9 cellular contexts compared by ENCODE assay signal in genomic region chr7:77651544-77652162, GRCh38. TPM values are rescaled to one million over a fixed set of nuclear protein-coding genes. Genes with fewer than 3 reads are reported as not detected.
DNase-seq lines count a peak whose midpoint lies in the region; ATAC-seq, FAIRE-seq and TF ChIP-seq lines count a peak whose summit lies in the region.
"Had no signal": no experiment of that assay in that cellular context is flagged by ENCODE, and none has a peak within 500 bp of the region (broad histone marks: within the 10 kb centered on the region; RNA-seq: fewer than 3 reads in every experiment).

No MANE protein-coding gene starts in this region.

- H3K4me1 ChIP-seq in K562 (replicated peaks in 1 of 2; ENCODE audit: control insufficient read depth in 2 of 2, insufficient read depth in 2 of 2, low read length in 2 of 2) (no peaks in the 10 kb centered on the region), upper lobe of left lung (peaks cover 0 to 10% (median 3%) of the 10 kb centered on the region in 4 donors)

- no peaks in the 10 kb centered on the region for H3K9me1 ChIP-seq in K562 (ENCODE audit: control insufficient read depth, insufficient read depth, low read length)

- no TSS peak for BruUV-seq in K562 (replicated peaks; lab: Mats Ljungman, UMichigan)

- TF ChIP-seq POLR2A in K562 (conservative IDR thresholded peaks at IDR 0.05) (no peak), upper lobe of left lung (IDR thresholded peaks at IDR 0.05) (no peak)

- peak; percentile 41 for DNase-seq in CD1c-positive myeloid dendritic cell (ENCODE audit: extremely low spot score)
- peak; percentile 16 for DNase-seq in NCI-H748 treated with DMSO at 0.1 percent for 48 hours (lab: John Stamatoyannopoulos, UW)
- DNase-seq in K562 (ENCODE audit: extremely low read depth in 1 of 4, low spot score in 3 of 4), result peak; percentile 53 to 72 (median 56)
- peak; percentile 45 for DNase-seq in kidney tubule cell (ENCODE audit: low spot score)
- DNase-seq in upper lobe of left lung, result no peak

- H3K9ac ChIP-seq in K562 (ENCODE audit: insufficient read depth in 1 of 2, low read depth in 2 of 2, low read length in 2 of 2), result no peak overlapping the region

- no peaks in the 10 kb centered on the region for H3K79me2 ChIP-seq in K562 (ENCODE audit: control insufficient read depth, insufficient read depth, low read length)

- WGBS in K562 (ENCODE audit: insufficient coverage, low coverage, missing lambda C conversion rate), result 26% methylated on average over 3 of the region's 3 CpGs
- WGBS in upper lobe of left lung, 2 donors, result 20 to 41% methylated on average over 3 of the region's 3 CpGs

- POLR2A ChIA-PET in K562 (lab: Yijun Ruan, JAX), result interaction anchor here (0.7 kb wide), 1 partner anchor 45 kb away, joined by 3 read pairs; the partner anchor contains the start of gene RSBN1L

- in situ Hi-C loops in K562 (cut with MboI), result loop anchor here (25.0 kb wide), 1 partner anchor 561 kb away; no protein-coding TSS in a partner anchor

- TF ChIP-seq RAD21 in K562 (CRISPR knock-in tag; conservative IDR thresholded peaks at IDR 0.05 in 1 of 2, IDR thresholded peaks at IDR 0.05 in 1 of 2), result peak; percentile 63 to 76

- no peak for TF ChIP-seq EP300 in K562 (IDR thresholded peaks at IDR 0.05; ENCODE audit: low read length)
- no peak for TF ChIP-seq EP300 in upper lobe of left lung (IDR thresholded peaks at IDR 0.05)

- intact Hi-C loops in K562 (cut with micrococcal nuclease), result loop anchor here (5.0 to 10.0 kb wide), 4 partner anchors 114 to 573 kb away; partner anchors contain the start of gene PTPN12

- H3K27me3 ChIP-seq in K562 (ENCODE audit: control insufficient read depth in 2 of 2, insufficient read depth in 2 of 2, low read length in 2 of 2) (no peaks in the 10 kb centered on the region), upper lobe of left lung (no peaks in the 10 kb centered on the region)

- H3K4me3 ChIP-seq in GM12875 (ENCODE audit: low read depth, low read length), result no peak overlapping the region
- H3K4me3 ChIP-seq in K562, result no peak overlapping the region
- no peak overlapping the region for H3K4me3 ChIP-seq in upper lobe of left lung
- H3K4me3 ChIP-seq: skin epidermis had no signal

- H3K9me3 ChIP-seq in K562 (replicated peaks; ENCODE audit: control insufficient read depth, insufficient read depth, low read depth, low read length) (no peaks in the 10 kb centered on the region), upper lobe of left lung (no peaks in the 10 kb centered on the region)

- peak; percentile 84 for FAIRE-seq in K562 (lab: Jason Lieb, UNC)

- no peak overlapping the region for H2AFZ ChIP-seq in K562 (ENCODE audit: low read depth, low read length)

- CTCF ChIA-PET in K562 (lab: Yijun Ruan, JAX; ENCODE audit: low intra/inter-chr PET ratio), result interaction anchor here (0.5 to 3.1 kb wide), 2 partner anchors 107 to 776 kb away, joined by 3 to 23 read pairs; no protein-coding TSS in a partner anchor

- no peaks in the 10 kb centered on the region for H3K36me3 ChIP-seq in K562 (ENCODE audit: control insufficient read depth, insufficient read depth, low read length)
- peaks cover 0 to 46% (median 12%) of the 10 kb centered on the region in 4 donors for H3K36me3 ChIP-seq in upper lobe of left lung

- H4K20me1 ChIP-seq in K562 (replicated peaks; ENCODE audit: control insufficient read depth, insufficient read depth, low read length), result no peaks in the 10 kb centered on the region

- no peak overlapping the region for H3K27ac ChIP-seq in K562 (ENCODE audit: extremely low read depth, low read depth, low read length)
- H3K27ac ChIP-seq in upper lobe of left lung, result no peak overlapping the region
- H3K27ac ChIP-seq: skin epidermis had no signal

- peak; percentile 71 for ATAC-seq in K562
- ATAC-seq in upper lobe of left lung (ENCODE audit: low FRiP score in 2 of 2), result peak in 1 of 2 donors; percentile 43
- no peak for ATAC-seq in GM19452 (IDR thresholded peaks at IDR 0.05; ENCODE audit: unreplicated experiment)
- ATAC-seq in HG02759 (IDR thresholded peaks at IDR 0.05; ENCODE audit: unreplicated experiment), result no peak

- TF ChIP-seq CTCF in GM12875 (IDR thresholded peaks at IDR 0.05; ENCODE audit: borderline replicate concordance, insufficient read depth, low read depth, low read length), result peak; percentile 42; the same call in 1 of the 2 replicates
- TF ChIP-seq CTCF in K562 (IDR thresholded peaks at IDR 0.05 in 2 of 3, conservative IDR thresholded peaks at IDR 0.05 in 1 of 3; ENCODE audit: insufficient read depth in 2 of 3, low read depth in 1 of 3, low read length in 3 of 3), result peak; percentile 53 to 84 (median 70); a peak in 5 of 6 replicates
- TF ChIP-seq CTCF in upper lobe of left lung (IDR thresholded peaks at IDR 0.05), result peak; percentile 15 to 70 (median 58)

- no peak overlapping the region for H3K4me2 ChIP-seq in K562 (ENCODE audit: insufficient read depth, low read length)

TF ChIP-seq in K562, 482 proteins besides CTCF, POLR2A, EP300 and RAD21 (continues in another document):
- no peak for TF ChIP-seq ZNF589 (CRISPR knock-in tag; IDR thresholded peaks at IDR 0.05; ENCODE audit: low read depth)
- TF ChIP-seq SMC3 (conservative IDR thresholded peaks at IDR 0.05; ENCODE audit: insufficient read depth, low read depth, low read length), result peak; percentile 49; the same call in 1 of the 2 replicates
- no peak for TF ChIP-seq CAMTA2 (CRISPR knock-in tag; conservative IDR thresholded peaks at IDR 0.05)
- TF ChIP-seq NCOA6 (IDR thresholded peaks at IDR 0.05), result 0 out of 2 replicates have a peak, but pooled peaks have one; percentile 27
- TF ChIP-seq MEIS2 (IDR thresholded peaks at IDR 0.05; ENCODE audit: partially characterized antibody), result peak; percentile 28
- no peak for TF ChIP-seq L3MBTL2 (IDR thresholded peaks at IDR 0.05)
- TF ChIP-seq, protein P1, sequence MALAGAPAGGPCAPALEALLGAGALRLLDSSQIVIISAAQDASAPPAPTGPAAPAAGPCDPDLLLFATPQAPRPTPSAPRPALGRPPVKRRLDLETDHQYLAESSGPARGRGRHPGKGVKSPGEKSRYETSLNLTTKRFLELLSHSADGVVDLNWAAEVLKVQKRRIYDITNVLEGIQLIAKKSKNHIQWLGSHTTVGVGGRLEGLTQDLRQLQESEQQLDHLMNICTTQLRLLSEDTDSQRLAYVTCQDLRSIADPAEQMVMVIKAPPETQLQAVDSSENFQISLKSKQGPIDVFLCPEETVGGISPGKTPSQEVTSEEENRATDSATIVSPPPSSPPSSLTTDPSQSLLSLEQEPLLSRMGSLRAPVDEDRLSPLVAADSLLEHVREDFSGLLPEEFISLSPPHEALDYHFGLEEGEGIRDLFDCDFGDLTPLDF (CRISPR knock-in tag; IDR thresholded peaks at IDR 0.05), result no peak
- TF ChIP-seq BRD4 (IDR thresholded peaks at IDR 0.05), result no peak
- TF ChIP-seq PKNOX1 (IDR thresholded peaks at IDR 0.05), result peak; percentile 91
- TF ChIP-seq, protein P2, sequence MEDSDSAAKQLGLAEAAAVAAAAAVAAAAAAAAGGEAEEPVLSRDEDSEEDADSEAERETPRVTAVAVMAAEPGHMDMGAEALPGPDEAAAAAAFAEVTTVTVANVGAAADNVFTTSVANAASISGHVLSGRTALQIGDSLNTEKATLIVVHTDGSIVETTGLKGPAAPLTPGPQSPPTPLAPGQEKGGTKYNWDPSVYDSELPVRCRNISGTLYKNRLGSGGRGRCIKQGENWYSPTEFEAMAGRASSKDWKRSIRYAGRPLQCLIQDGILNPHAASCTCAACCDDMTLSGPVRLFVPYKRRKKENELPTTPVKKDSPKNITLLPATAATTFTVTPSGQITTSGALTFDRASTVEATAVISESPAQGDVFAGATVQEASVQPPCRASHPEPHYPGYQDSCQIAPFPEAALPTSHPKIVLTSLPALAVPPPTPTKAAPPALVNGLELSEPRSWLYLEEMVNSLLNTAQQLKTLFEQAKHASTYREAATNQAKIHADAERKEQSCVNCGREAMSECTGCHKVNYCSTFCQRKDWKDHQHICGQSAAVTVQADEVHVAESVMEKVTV (CRISPR knock-in tag; IDR thresholded peaks at IDR 0.05), result peak; percentile 40; the same call in 1 of the 2 replicates
- TF ChIP-seq ZNF12 (CRISPR knock-in tag; IDR thresholded peaks at IDR 0.05), result no peak
- TF ChIP-seq ZFP36 (IDR thresholded peaks at IDR 0.05; ENCODE audit: low read depth, low read length, partially characterized antibody), result no peak

RNA-seq across cellular contexts. Expression of gene RSBN1L, which starts 44.6 kb away (rescaled TPM):
- 10.3 and 43.2 TPM in 2 replicates for total RNA-seq in K562 (2011; cell fraction: chromatin; rRNA removed; ENCODE audit: low replicate concordance)
- total RNA-seq in K562 (2011; cell fraction: nucleolus; rRNA removed), result 7.3 and 10.1 TPM in 2 replicates
- total RNA-seq in K562 (2011; cell fraction: nucleoplasm; rRNA removed), result 15.4 and 21.9 TPM in 2 replicates
- total RNA-seq in K562 (2014; rRNA removed) (16.6 and 20.1 TPM in 2 replicates), K562 (2014; rRNA removed; fragmentation: Illumina TruSeq; extraction: Trizol) (33.2 and 33.8 TPM in 2 replicates), K562 (2015; rRNA removed; fragmentation: Illumina TruSeq; extraction: Trizol) (29.1 and 35.2 TPM in 2 replicates), K562 (2021) (19.0 and 22.8 TPM in 2 replicates), upper lobe of left lung (10 to 100 TPM; 15.1 to 43.7 (median 20.5) TPM)
- polyA plus RNA-seq in K562 (2011; rRNA removed) (19.5 and 20.1 TPM in 2 replicates), K562 (2014; fragmentation: Illumina TruSeq; extraction: Trizol) (28.4 and 33.2 TPM in 2 replicates), K562 (2014; fragmentation: Nextera tagmentation; extraction: Ambion mirVana) (1 to 10 TPM; 6.2 to 8.3 TPM), K562 (2014; rRNA removed) (13.8 and 16.7 TPM in 2 replicates)
- 3.6 and 6.7 TPM in 2 replicates for polyA plus RNA-seq in K562 (2011; cell fraction: cytosol; rRNA removed)
- 9.3 and 13.0 TPM in 2 replicates for polyA plus RNA-seq in K562 (2011; cell fraction: nucleus; rRNA removed)
- polyA plus RNA-seq in K562 (2012), result 14.8 and 18.9 TPM in 2 replicates
- 54.3 and 55.0 TPM in 2 replicates for polyA minus RNA-seq in K562 (2011; rRNA and poly(A)+ RNA removed)
- 21.4 and 28.8 TPM in 2 replicates for polyA minus RNA-seq in K562 (2011; cell fraction: cytosol; rRNA and poly(A)+ RNA removed)
- polyA minus RNA-seq in K562 (2011; cell fraction: nucleus; rRNA and poly(A)+ RNA removed), result 8.1 and 12.7 TPM in 2 replicates

Comparison
In these comparisons a context has a peak if more than half of its experiments do, and no peak if none do; other contexts are left out.
1. DNase-seq: peak in CD1c-positive myeloid dendritic cell (single experiment), NCI-H748 treated with DMSO at 0.1 percent for 48 hours (single experiment), K562 (4 of 4) and kidney tubule cell (single experiment); none in upper lobe of left lung (0 of 2).
2. Peak in every context shown above with its lines, with median percentiles within 50 percentile points of each other: CTCF ChIP-seq.